ENCODE assay signal across 1 cellular context in genomic region chr15:37876900-37877299, GRCh38.
TF ChIP-seq lines count a peak whose summit lies in the region.

No MANE protein-coding gene starts in this region.

TF ChIP-seq in IMR-90, 13 proteins besides CTCF, POLR2A, EP300 and RAD21:
- TF ChIP-seq FOS (IDR thresholded peaks at IDR 0.05; ENCODE audit: low read depth, low read length) (no peak), SMC3 (IDR thresholded peaks at IDR 0.05; ENCODE audit: low read depth, low read length) (no peak), ELK1 (IDR thresholded peaks at IDR 0.05; ENCODE audit: borderline replicate concordance, low read depth, low read length) (no peak), RCOR1 (IDR thresholded peaks at IDR 0.05; ENCODE audit: insufficient replicate concordance, low read length) (no peak), CEBPB (IDR thresholded peaks at IDR 0.05; ENCODE audit: low read depth, low read length) (no peak), MAZ (IDR thresholded peaks at IDR 0.05; ENCODE audit: borderline replicate concordance, low read depth, low read length) (no peak), MAFK (IDR thresholded peaks at IDR 0.05; ENCODE audit: low read depth, low read length) (no peak), RFX5 (IDR thresholded peaks at IDR 0.05; ENCODE audit: low read depth, low read length) (no peak), NFE2L2 (IDR thresholded peaks at IDR 0.05; ENCODE audit: low read depth, low read length) (no peak), USF2 (IDR thresholded peaks at IDR 0.05; ENCODE audit: low read depth, low read length) (no peak), CHD1 (IDR thresholded peaks at IDR 0.05; ENCODE audit: low read depth, low read length) (no peak), MXI1 (IDR thresholded peaks at IDR 0.05; ENCODE audit: borderline replicate concordance, low read depth, low read length) (no peak), BHLHE40 (IDR thresholded peaks at IDR 0.05; ENCODE audit: low read depth, low read length) (no peak)
